8 cellular contexts compared by ENCODE assay signal in the genomic region with DNA sequence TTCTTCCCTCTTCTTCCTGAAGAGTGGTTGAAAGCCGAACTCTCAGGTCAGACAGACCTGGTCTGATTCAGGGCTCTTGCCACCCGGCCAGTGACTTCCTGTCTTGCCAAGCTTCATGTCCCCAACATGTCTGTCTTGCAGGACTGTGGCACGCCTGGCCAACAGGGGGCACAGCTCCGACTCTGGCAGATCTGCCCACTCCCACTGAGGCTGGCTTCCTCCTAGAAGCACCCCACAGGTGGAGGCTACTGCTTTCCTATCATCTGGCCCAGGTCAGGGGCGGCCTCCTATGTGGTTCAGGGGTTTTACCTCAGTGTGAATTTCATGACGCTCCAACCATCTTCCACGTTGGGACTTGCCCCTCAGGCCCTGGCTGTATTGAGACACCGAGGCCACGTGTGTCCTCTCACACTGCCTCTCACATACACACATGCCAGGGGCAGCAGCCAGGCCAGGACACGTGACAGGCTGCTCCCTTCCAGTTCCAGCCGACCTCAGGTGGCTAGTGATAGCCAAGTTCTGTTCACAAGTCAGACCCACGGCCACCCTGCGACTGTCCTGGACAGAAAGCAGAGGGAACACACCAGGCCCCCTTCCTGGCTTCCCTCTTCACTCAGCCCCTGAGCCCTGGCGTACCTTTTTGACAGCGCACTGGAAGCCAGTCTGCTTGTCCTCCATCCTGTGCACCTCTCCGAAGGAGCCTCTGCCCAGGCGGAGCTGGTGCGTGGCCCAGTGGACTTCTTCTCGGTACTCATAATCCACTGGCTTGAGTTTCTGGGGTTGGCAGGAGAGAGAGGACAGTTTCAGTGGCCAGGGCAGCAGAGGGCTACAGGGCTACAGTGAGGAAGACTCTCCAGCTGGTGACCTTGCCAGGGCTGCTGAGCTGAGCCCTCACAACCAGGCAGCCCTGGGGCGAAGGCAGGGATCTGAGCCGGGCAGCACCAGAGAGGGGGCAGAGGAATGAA. TPM values are rescaled to one million over a fixed set of nuclear protein-coding genes. Genes with fewer than 3 reads are reported as not detected.
A peak's percentile ranks its signal among the peaks of the same experiment; 100 is the strongest.
DNase-seq lines count a peak whose midpoint lies in the region; ATAC-seq and TF ChIP-seq lines count a peak whose summit lies in the region.

No MANE protein-coding gene starts in this region.

- H3K4me1 ChIP-seq in PC-9 (replicated peaks; ENCODE audit: insufficient read depth) (no peaks in the 10 kb centered on the region), mammary epithelial cell (ENCODE audit: insufficient read depth, low read length) (peaks cover 16% of the 10 kb centered on the region)

- H3K79me2 ChIP-seq in PC-9 (ENCODE audit: low read depth) (no peaks in the 10 kb centered on the region), mammary epithelial cell (ENCODE audit: insufficient read depth, low read length) (peaks cover 26% of the 10 kb centered on the region)

- peaks cover 59% of the 10 kb centered on the region for H3F3A ChIP-seq in PC-9 (ENCODE audit: insufficient read depth, low read depth)

- H2AFZ ChIP-seq in PC-9, result no peak overlapping the region
- no peak overlapping the region for H2AFZ ChIP-seq in mammary epithelial cell (ENCODE audit: low read depth, low read length)

- no peak for ATAC-seq in GM21529 (IDR thresholded peaks at IDR 0.05; ENCODE audit: unreplicated experiment)

- H3K9me3 Mint-ChIP-seq in nephron progenitor cell, result no peaks in the 10 kb centered on the region

- BruUV-seq in PC-9 (replicated peaks; lab: Mats Ljungman, UMichigan) (no TSS peak), mammary epithelial cell (replicated peaks; lab: Mats Ljungman, UMichigan) (no TSS peak)

- peaks cover 47% of the 10 kb centered on the region for H3K36me3 Mint-ChIP-seq in nephron progenitor cell (ENCODE audit: low read depth)

- POLR2A ChIA-PET in PC-9 (lab: Charles Lee; ENCODE audit: unreplicated experiment), result no interaction called here

- H3K4me3 ChIP-seq in PC-9, result no peak overlapping the region
- no peak overlapping the region for H3K4me3 ChIP-seq in mammary epithelial cell (replicated peaks in 1 of 3; ENCODE audit: insufficient read depth in 1 of 3, low read depth in 2 of 3, low read length in 3 of 3)

- DNase-seq in COLO668 (lab: John Stamatoyannopoulos, UW; ENCODE audit: unreplicated experiment) (peak; percentile 17), PC-9 (no peak), mammary epithelial cell (peak; percentile 93), nephron progenitor cell (no peak), DMS153 treated with DMSO at 0.1 percent for 48 hours (lab: John Stamatoyannopoulos, UW; ENCODE audit: unreplicated experiment) (no peak), NCI-H2171 (lab: John Stamatoyannopoulos, UW) (no peak), SKM-1 treated with dmso at 0.1 percent for 144 hours (lab: John Stamatoyannopoulos, UW; ENCODE audit: unreplicated experiment) (no peak)

- no peak overlapping the region for H3K9ac ChIP-seq in mammary epithelial cell (ENCODE audit: insufficient read depth, low read length)

- dilution Hi-C loops in mammary epithelial cell (cut with HindIII; ENCODE audit: low sequenced_read_pairs), result loop anchor here (5.0 to 10.0 kb wide), 2 partner anchors 33 to 160 kb away; a partner anchor contains a TSS

- H4K20me1 ChIP-seq in PC-9 (ENCODE audit: insufficient read depth) (0 out of 2 replicates have a peak, but pooled peaks cover 1% of the 10 kb centered on the region), mammary epithelial cell (ENCODE audit: insufficient read depth, low read length) (no peaks in the 10 kb centered on the region)

- H3K36me3 ChIP-seq in PC-9 (ENCODE audit: low read depth) (peaks cover 49% of the 10 kb centered on the region), mammary epithelial cell (ENCODE audit: insufficient read depth, low read length) (peaks cover 38% of the 10 kb centered on the region)

- TF ChIP-seq CTCF in PC-9 (conservative IDR thresholded peaks at IDR 0.05), result peak; percentile 56; the same call in 1 of the 2 replicates
- TF ChIP-seq CTCF in mammary epithelial cell (conservative IDR thresholded peaks at IDR 0.05 in 1 of 2, IDR thresholded peaks at IDR 0.05 in 1 of 2; ENCODE audit: extremely low read depth in 1 of 2, insufficient read depth in 1 of 2, low read depth in 1 of 2, low read length in 2 of 2), result peak; percentile 14 to 47
- no peak for TF ChIP-seq CTCF in nephron progenitor cell (IDR thresholded peaks at IDR 0.05)

- H3K4me3 Mint-ChIP-seq in nephron progenitor cell, result no peak overlapping the region

- no peak overlapping the region for H3K27ac ChIP-seq in PC-9
- peak overlapping the region; percentile 55 for H3K27ac ChIP-seq in mammary epithelial cell (ENCODE audit: insufficient read depth, low read depth, low read length)

- H3K27ac Mint-ChIP-seq in nephron progenitor cell, result peak overlapping the region; percentile 70

- WGBS in mammary epithelial cell (ENCODE audit: low coverage, missing lambda C conversion rate), result 43% methylated on average over 19 of the region's 21 CpGs

- peaks cover 2% of the 10 kb centered on the region for H3K27me3 Mint-ChIP-seq in nephron progenitor cell (ENCODE audit: low read depth, poor library complexity)

- H3K9me3 ChIP-seq in PC-9 (ENCODE audit: insufficient read depth, low read depth) (no peaks in the 10 kb centered on the region), mammary epithelial cell (replicated peaks; ENCODE audit: insufficient read depth, low read length) (no peaks in the 10 kb centered on the region)

- H3K9me2 ChIP-seq in PC-9 (ENCODE audit: insufficient read depth), result no peaks in the 10 kb centered on the region

- H3K27me3 ChIP-seq in PC-9 (ENCODE audit: insufficient read depth, low read depth) (no peaks in the 10 kb centered on the region), mammary epithelial cell (ENCODE audit: insufficient read depth, low read length) (no peaks in the 10 kb centered on the region)

- in situ Hi-C loops in mammary epithelial cell (cut with MboI; ENCODE audit: low sequenced_read_pairs in 2 of 2), result no loop called here

- H3K4me2 ChIP-seq in PC-9 (no peak overlapping the region), mammary epithelial cell (ENCODE audit: insufficient read depth, low read depth, low read length) (no peak overlapping the region)

- intact Hi-C loops in PC-9 (cut with micrococcal nuclease; ENCODE audit: unreplicated experiment) (no loop called here), mammary epithelial cell (cut with micrococcal nuclease) (no loop called here)

- H3K4me1 Mint-ChIP-seq in nephron progenitor cell, result peaks cover 6% of the 10 kb centered on the region

- CTCF ChIA-PET in PC-9 (lab: Charles Lee), result interaction anchor here (0.6 kb wide), 1 partner anchor 9 kb away, joined by 3 read pairs; no protein-coding TSS in a partner anchor
- CTCF ChIA-PET in mammary epithelial cell (lab: Charles Lee; ENCODE audit: low non-redundant PET), result interaction anchor here (0.6 kb wide), 2 partner anchors 13 to 16 kb away, joined by 3 to 5 read pairs; no protein-coding TSS in a partner anchor

RNA-seq across cellular contexts. Expression of a gene that starts 22.6 kb away (rescaled TPM):
- 0.35 and 0.48 TPM in 2 replicates for total RNA-seq in PC-9 (2021)
- total RNA-seq in mammary epithelial cell, result under 1 TPM in 1 of 2 donors, not detected in 1; 0.21 TPM
- not detected for polyA plus RNA-seq in mammary epithelial cell
- not detected for polyA minus RNA-seq in mammary epithelial cell

RNA-seq across cellular contexts. Expression of a gene that starts 32.4 kb away (rescaled TPM):
- total RNA-seq in PC-9 (2021) (58.3 and 72.4 TPM in 2 replicates), mammary epithelial cell (10 to 100 TPM in 1 of 2 donors, 1 to 10 TPM in 1; 5.2 to 11.6 TPM)
- 9.3 TPM for polyA plus RNA-seq in mammary epithelial cell
- polyA minus RNA-seq in mammary epithelial cell, result 9.1 TPM

Comparison
In these comparisons a context has a peak if more than half of its experiments do, and no peak if none do; other contexts are left out.
1. DNase-seq: peak in COLO668 (single experiment) and mammary epithelial cell (single experiment); none in PC-9 (0 of 2), nephron progenitor cell (single experiment), DMS153 treated with DMSO at 0.1 percent for 48 hours (single experiment), NCI-H2171 (single experiment) and SKM-1 treated with dmso at 0.1 percent for 144 hours (single experiment).